ENCODE assay signal across 11 cellular contexts in the genomic region with DNA sequence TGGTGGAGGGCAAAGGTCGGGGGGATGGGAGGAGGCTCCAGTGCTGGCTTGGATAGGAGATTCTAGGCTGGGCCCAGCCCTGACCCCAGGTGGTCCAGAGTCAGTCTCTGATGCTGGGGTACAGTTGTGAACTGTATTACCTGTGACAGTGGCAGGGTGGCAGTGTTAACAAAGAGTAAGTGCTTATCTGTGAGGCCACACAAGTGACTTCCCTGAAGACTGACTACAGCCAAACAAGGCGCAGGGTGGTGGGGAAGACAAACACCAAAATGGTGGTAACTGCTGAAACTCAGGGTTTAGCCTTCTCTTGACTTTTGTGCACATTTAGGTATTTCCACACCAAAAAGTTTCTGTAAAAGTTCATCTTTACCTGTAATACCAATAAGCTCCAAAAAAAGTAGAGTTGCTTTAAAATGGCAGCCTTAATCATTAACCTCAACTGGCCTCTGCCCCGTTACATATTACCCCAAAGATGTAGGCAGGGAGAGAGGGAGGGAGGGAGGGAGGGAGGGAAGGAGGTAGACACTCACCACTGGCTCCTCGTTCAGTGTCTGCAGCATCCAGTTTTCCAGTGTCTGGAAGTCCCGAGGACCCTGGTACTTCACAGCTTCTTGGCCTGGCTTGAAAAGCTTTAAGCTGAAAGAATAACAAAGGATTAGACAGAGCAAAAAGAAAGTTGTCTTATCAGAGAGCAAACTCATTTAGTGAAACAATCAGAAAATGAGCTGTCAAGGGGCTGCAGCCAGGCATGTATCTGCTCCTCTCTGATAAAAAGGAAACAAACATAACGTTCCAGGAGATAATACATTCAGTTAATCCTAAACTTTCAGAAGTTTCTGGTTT. TPM values are rescaled to one million over a fixed set of nuclear protein-coding genes. Genes with fewer than 3 reads are reported as not detected.
DNase-seq lines count a peak whose midpoint lies in the region; ATAC-seq and TF ChIP-seq lines count a peak whose summit lies in the region.
"Had no signal": no experiment of that assay in that cellular context is flagged by ENCODE, and none has a peak within 500 bp of the region (broad histone marks: within the 10 kb centered on the region; RNA-seq: fewer than 3 reads in every experiment).

No MANE protein-coding gene starts in this region.

- H3F3A ChIP-seq in SU-DHL-6 (ENCODE audit: insufficient read depth) = no peaks in the 10 kb centered on the region

- TF ChIP-seq CTCF in GM10266 (IDR thresholded peaks at IDR 0.05; ENCODE audit: control insufficient read depth, insufficient read depth, low read depth, missing control alignments) (peak; percentile 52), HEK293 (tag by site-specific recombination; IDR thresholded peaks at IDR 0.05) (peak; percentile 45; the same call in 1 of the 2 replicates), SU-DHL-6 (IDR thresholded peaks at IDR 0.05; ENCODE audit: insufficient read depth, low read length, poor library complexity, severe bottlenecking) (peak; percentile 34), right lobe of liver (IDR thresholded peaks at IDR 0.05) (peak; percentile 18 to 48 (median 26)), vagina (IDR thresholded peaks at IDR 0.05) (no peak)
- no peak for TF ChIP-seq CTCF in CD8-positive, alpha-beta T cell (IDR thresholded peaks at IDR 0.05)

- WGBS in right lobe of liver (ENCODE audit: insufficient coverage, low coverage, low lambda C conversion rate, missing lambda C conversion rate) = 37% methylated on average over 5 of the region's 6 CpGs
- WGBS in neuronal stem cell (ENCODE audit: extremely low coverage in 2 of 2, insufficient read length in 2 of 2, insufficient replicate concordance in 1 of 2), 2 donors = no CpG with 5 or more reads among the region's 6 CpGs

- H3K23ac ChIP-seq in neuronal stem cell (ENCODE audit: low read depth, low read length, poor library complexity) = no peak overlapping the region

- no peaks in the 10 kb centered on the region for H3K4me1 Mint-ChIP-seq in CD8-positive, alpha-beta T cell (ENCODE audit: low read depth)

- H3K4me3 ChIP-seq in HEK293 (ENCODE audit: low read depth, low read length) (no peak overlapping the region), SU-DHL-6 (ENCODE audit: insufficient read depth, low read length, poor library complexity, severe bottlenecking) (no peak overlapping the region), right lobe of liver (no peak overlapping the region), vagina (no peak overlapping the region), neuronal stem cell (ENCODE audit: low read length in 2 of 2) (no peak overlapping the region)
- no peak overlapping the region for H3K4me3 ChIP-seq in CD8-positive, alpha-beta T cell (ENCODE audit: low read depth, low read length)
- H3K4me3 ChIP-seq: heart left ventricle, tibial nerve had no signal

- H2BK12ac ChIP-seq in neuronal stem cell (ENCODE audit: low read length) = no peak overlapping the region

- H3K9me3 ChIP-seq in HEK293 (ENCODE audit: control insufficient read depth, insufficient read depth, low read depth, low read length) (no peaks in the 10 kb centered on the region), SU-DHL-6 (ENCODE audit: insufficient read depth, low read length) (no peaks in the 10 kb centered on the region), right lobe of liver (no peaks in the 10 kb centered on the region), vagina (no peaks in the 10 kb centered on the region), neuronal stem cell (replicated peaks in 1 of 2; ENCODE audit: control insufficient read depth in 2 of 2, insufficient read depth in 1 of 2, low read depth in 1 of 2, low read length in 2 of 2) (no peaks in the 10 kb centered on the region)
- H3K9me3 ChIP-seq in CD8-positive, alpha-beta T cell (ENCODE audit: low read length) = no peaks in the 10 kb centered on the region
- H3K9me3 ChIP-seq: heart left ventricle, tibial nerve had no signal

- no peak overlapping the region for H3K4ac ChIP-seq in neuronal stem cell (ENCODE audit: low read length)

- H3K79me1 ChIP-seq in neuronal stem cell (ENCODE audit: low read depth, low read length) = no peaks in the 10 kb centered on the region

- H3K9me2 ChIP-seq in SU-DHL-6 (replicated peaks; ENCODE audit: insufficient read depth, low read length) = no peaks in the 10 kb centered on the region

- H3K36me3 ChIP-seq in HEK293 (ENCODE audit: control insufficient read depth in 2 of 2, insufficient read depth in 1 of 2, low read length in 2 of 2) (peaks cover 71 to 98% of the 10 kb centered on the region in 2 experiments), SU-DHL-6 (ENCODE audit: low read length) (peaks cover 47% of the 10 kb centered on the region), right lobe of liver (peaks cover 4 to 77% (median 41%) of the 10 kb centered on the region in 4 donors), vagina (peaks cover 0 to 71% of the 10 kb centered on the region in 2 donors), neuronal stem cell (replicated peaks in 1 of 2; ENCODE audit: control insufficient read depth in 2 of 2, insufficient read depth in 2 of 2, low read length in 2 of 2) (peaks cover 60 to 99% of the 10 kb centered on the region in 2 donors)
- peaks cover 7% of the 10 kb centered on the region for H3K36me3 ChIP-seq in CD8-positive, alpha-beta T cell (ENCODE audit: insufficient read depth, low read length)

- no peaks in the 10 kb centered on the region for H3K79me2 ChIP-seq in SU-DHL-6 (ENCODE audit: insufficient read depth, low read length)

- H3K4me2 ChIP-seq in SU-DHL-6 (ENCODE audit: low read depth, low read length, poor library complexity, severe bottlenecking) = no peak overlapping the region
- H3K4me2 ChIP-seq in neuronal stem cell (ENCODE audit: insufficient read depth, low read length, poor library complexity, severe bottlenecking) = no peak overlapping the region

- CTCF ChIA-PET in HEK293 (lab: Yijun Ruan, JAX) = interaction anchor here (0.7 to 2.0 kb wide), 11 partner anchors 10 to 251 kb away, joined by 3 to 12 read pairs (median 4); no protein-coding TSS in a partner anchor
- CTCF ChIA-PET in CD8-positive, alpha-beta T cell (lab: Charles Lee) = interaction anchor here (2.1 kb wide), 1 partner anchor 320 kb away, joined by 14 read pairs; no protein-coding TSS in a partner anchor

- no peaks in the 10 kb centered on the region for H3K27me3 ChIP-seq in SU-DHL-6 (ENCODE audit: low read length)
- H3K27me3 ChIP-seq in right lobe of liver = no peaks in the 10 kb centered on the region
- no peaks in the 10 kb centered on the region for H3K27me3 ChIP-seq in vagina
- no peaks in the 10 kb centered on the region for H3K27me3 ChIP-seq in CD8-positive, alpha-beta T cell (ENCODE audit: insufficient read depth, low read length)
- no peaks in the 10 kb centered on the region for H3K27me3 ChIP-seq in neuronal stem cell (ENCODE audit: control insufficient read depth in 3 of 3, insufficient read depth in 3 of 3, low read depth in 1 of 3, low read length in 3 of 3)
- H3K27me3 ChIP-seq: heart left ventricle, tibial nerve had no signal

- H3K27me3 Mint-ChIP-seq in CD8-positive, alpha-beta T cell (ENCODE audit: low read depth) = no peaks in the 10 kb centered on the region

- H3K9me3 Mint-ChIP-seq in CD8-positive, alpha-beta T cell = no peaks in the 10 kb centered on the region

- no peak overlapping the region for H2AK5ac ChIP-seq in neuronal stem cell (ENCODE audit: low read depth, low read length)

- H3K27ac ChIP-seq in HEK293 (ENCODE audit: extremely low read depth, low read depth, low read length) (no peak overlapping the region), SU-DHL-6 (ENCODE audit: low read depth, low read length) (no peak overlapping the region), right lobe of liver (peak overlapping the region in 1 of 3 donors; percentile 43), vagina (no peak overlapping the region), neuronal stem cell (replicated peaks; ENCODE audit: low read length) (no peak overlapping the region)
- H3K27ac ChIP-seq in CD8-positive, alpha-beta T cell (ENCODE audit: low read depth, low read length) = no peak overlapping the region
- H3K27ac ChIP-seq: heart left ventricle, tibial nerve had no signal

- TF ChIP-seq POLR2A in right lobe of liver (IDR thresholded peaks at IDR 0.05) (no peak), vagina (IDR thresholded peaks at IDR 0.05) (no peak)

- H3K14ac ChIP-seq in neuronal stem cell (ENCODE audit: low read length) = no peak overlapping the region

- H3K27ac Mint-ChIP-seq in CD8-positive, alpha-beta T cell = no peak overlapping the region

- ATAC-seq in right lobe of liver = peak; percentile 63 to 85 (median 76)
- ATAC-seq in CD8-positive, alpha-beta T cell = no peak
- ATAC-seq in HG03439 (IDR thresholded peaks at IDR 0.05; ENCODE audit: unreplicated experiment) = no peak

- no peak overlapping the region for H4K91ac ChIP-seq in neuronal stem cell (ENCODE audit: low read depth, low read length, poor library complexity)

- no peak overlapping the region for H4K8ac ChIP-seq in neuronal stem cell (ENCODE audit: low read depth, low read length)

- H2AFZ ChIP-seq in SU-DHL-6 (ENCODE audit: low read depth, low read length, severe bottlenecking) (no peak overlapping the region), neuronal stem cell (ENCODE audit: low read length) (no peak overlapping the region)

- POLR2A ChIA-PET in HEK293 (lab: Yijun Ruan, JAX) = interaction anchor here (0.9 to 1.8 kb wide), 5 partner anchors 9 to 203 kb away, joined by 3 to 10 read pairs (median 3); a partner anchor contains a TSS
- POLR2A ChIA-PET in CD8-positive, alpha-beta T cell (lab: Charles Lee) = no interaction called here

- H3K36me3 Mint-ChIP-seq in CD8-positive, alpha-beta T cell = peaks cover 83% of the 10 kb centered on the region

- H3K4me3 Mint-ChIP-seq in CD8-positive, alpha-beta T cell = no peak overlapping the region

- H3K18ac ChIP-seq in neuronal stem cell (ENCODE audit: low read length) = no peak overlapping the region

- DNase-seq in GM10266 (ENCODE audit: extremely low spot score) = no peak
- DNase-seq in right lobe of liver = no peak
- no peak for DNase-seq in vagina (ENCODE audit: extremely low spot score in 2 of 2)
- DNase-seq in CD8-positive, alpha-beta T cell = no peak
- DNase-seq in neuronal stem cell (ENCODE audit: low spot score) = no peak
- DNase-seq: activated naive CD4-positive, alpha-beta T cell treated with anti-CD3 and anti-CD28 coated beads, Interleukin-2, amount 50 U/mL, for 16 hours; heart left ventricle had no signal

- no peak overlapping the region for H2BK5ac ChIP-seq in neuronal stem cell (ENCODE audit: low read length)

- H3K4me1 ChIP-seq in HEK293 (ENCODE audit: control insufficient read depth, insufficient read depth, low read length) (no peaks in the 10 kb centered on the region), right lobe of liver (peaks cover 0 to 35% (median 8%) of the 10 kb centered on the region in 4 donors), vagina (no peaks in the 10 kb centered on the region), neuronal stem cell (ENCODE audit: control insufficient read depth in 2 of 2, insufficient read depth in 1 of 2, low read depth in 1 of 2, low read length in 2 of 2) (peaks cover 0 to 3% of the 10 kb centered on the region in 2 donors)
- H3K4me1 ChIP-seq in CD8-positive, alpha-beta T cell (ENCODE audit: insufficient read depth, low read length) = no peaks in the 10 kb centered on the region
- H3K4me1 ChIP-seq: tibial nerve had no signal

- H3K9ac ChIP-seq in SU-DHL-6 (ENCODE audit: low read length) = no peak overlapping the region
- no peak overlapping the region for H3K9ac ChIP-seq in neuronal stem cell (ENCODE audit: low read depth, low read length, poor library complexity)

- H2BK15ac ChIP-seq in neuronal stem cell (ENCODE audit: low read length) = no peak overlapping the region

- H4K20me1 ChIP-seq in SU-DHL-6 (ENCODE audit: low read depth, low read length) = peaks cover 5% of the 10 kb centered on the region; the same call in 1 of the 2 replicates

- intact Hi-C loops in right lobe of liver (cut with DNase I) (no loop called here), vagina (cut with DNase I) (no loop called here)
- intact Hi-C loops in CD8-positive, alpha-beta T cell (cut with DNase I, micrococcal nuclease) = loop anchor here (2.0 to 10.0 kb wide), 3 partner anchors 106 to 323 kb away; no protein-coding TSS in a partner anchor

- H2BK120ac ChIP-seq in neuronal stem cell (ENCODE audit: low read depth, low read length) = no peak overlapping the region

RNA-seq across cellular contexts. Expression of a gene that starts 11.3 kb away (rescaled TPM):
- total RNA-seq in right lobe of liver (100 to 1,000 TPM in 5 of 6 experiments, 10 to 100 TPM in 1; 87.9 to 187 (median 133) TPM), vagina (88.1 TPM)
- total RNA-seq in CD8-positive, alpha-beta T cell = 1 to 10 TPM; 5.8 to 7.6 TPM
- 94.0 TPM for polyA plus RNA-seq in neuronal stem cell (2013, experiment 1 of 2)
- polyA plus RNA-seq in neuronal stem cell (2013, experiment 2 of 2) = 94.9 TPM

Comparison
In these comparisons a context has a peak if more than half of its experiments do, and no peak if none do; other contexts are left out.
1. CTCF ChIP-seq: peak in GM10266 (single experiment), HEK293 (single experiment), SU-DHL-6 (single experiment) and right lobe of liver (4 of 4); none in vagina (0 of 3) and CD8-positive, alpha-beta T cell (single experiment).
2. ATAC-seq: peak in right lobe of liver (4 of 4); none in CD8-positive, alpha-beta T cell (single experiment) and HG03439 (single experiment).
3. RNA of a gene that starts 11.3 kb away (total RNA-seq): 87.9 to 187 TPM in right lobe of liver and 88.1 TPM in vagina (single experiment); 5.8 to 7.6 TPM in CD8-positive, alpha-beta T cell; every median in the first group is over 10 times any median in the second.
4. intact Hi-C loops: an anchor here in CD8-positive, alpha-beta T cell (2.0 to 10.0 kb wide); none called in right lobe of liver and vagina.